Comparison of ENCODE assay signal across 18 cellular contexts in the genomic region with DNA sequence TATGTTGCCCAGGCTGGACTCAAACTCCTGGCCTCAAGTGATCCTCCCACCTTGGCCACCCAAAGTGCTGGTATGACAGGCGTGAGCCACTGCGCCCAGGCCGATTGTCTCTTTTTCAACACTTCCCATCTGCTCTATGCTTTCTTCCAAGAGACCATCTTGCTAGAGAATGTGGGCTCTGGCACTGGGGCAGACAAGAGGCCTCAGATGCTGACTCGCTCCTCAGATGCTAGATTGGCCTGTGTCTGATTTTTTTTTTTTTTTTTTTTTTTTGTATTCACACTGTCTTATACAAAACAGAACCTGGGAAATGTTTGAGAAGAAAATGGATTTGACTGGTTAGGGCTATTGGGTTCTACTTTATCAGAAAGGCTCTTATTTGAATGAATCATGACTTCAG. TPM values are rescaled to one million over a fixed set of nuclear protein-coding genes. Genes with fewer than 3 reads are reported as not detected.
A peak's percentile ranks its signal among the peaks of the same experiment; 100 is the strongest.
DNase-seq lines count a peak whose midpoint lies in the region; ATAC-seq, FAIRE-seq and TF ChIP-seq lines count a peak whose summit lies in the region.
"Had no signal": no experiment of that assay in that cellular context is flagged by ENCODE, and none has a peak within 500 bp of the region (broad histone marks: within the 10 kb centered on the region; RNA-seq: fewer than 3 reads in every experiment).

No MANE protein-coding gene starts in this region.

- no peaks in the 10 kb centered on the region for H3K9me1 ChIP-seq in endothelial cell of umbilical vein (replicated peaks; ENCODE audit: control insufficient read depth, extremely low read depth, insufficient read depth, low read length)

- POLR2A ChIA-PET in activated CD8-positive, alpha-beta T cell treated with anti-CD3 and anti-CD28 coated beads, Interleukin-2, amount 10 ng/mL, durations not matched to agents 7 days and 5 days (lab: Charles Lee): interaction anchor here (0.7 kb wide), 1 partner anchor 70 kb away, joined by 6 read pairs; no protein-coding TSS in a partner anchor
- POLR2A ChIA-PET in activated CD8-positive, alpha-beta T cell treated with anti-CD3 and anti-CD28 coated beads for 36 hours (lab: Charles Lee): no interaction called here
- POLR2A ChIA-PET in endothelial cell of umbilical vein (lab: Charles Lee) (no interaction called here), T-cell (lab: Charles Lee) (no interaction called here)

- no peaks in the 10 kb centered on the region for H3K4me1 ChIP-seq in endothelial cell of umbilical vein (ENCODE audit: control insufficient read depth, extremely low read depth, insufficient read depth, low read length)

- BruUV-seq in endothelial cell of umbilical vein (replicated peaks; lab: Mats Ljungman, UMichigan): no TSS peak

- no peak overlapping the region for H3K9ac ChIP-seq in endothelial cell of umbilical vein (replicated peaks; ENCODE audit: extremely low read depth, insufficient read depth, low read length)

- peaks cover 42% of the 10 kb centered on the region for H3K36me3 Mint-ChIP-seq in activated CD8-positive, alpha-beta T cell treated with anti-CD3 and anti-CD28 coated beads, Interleukin-2, amount 10 ng/mL, durations not matched to agents 7 days and 5 days (ENCODE audit: low read depth)
- H3K36me3 Mint-ChIP-seq in activated CD8-positive, alpha-beta T cell treated with anti-CD3 and anti-CD28 coated beads for 36 hours (ENCODE audit: low read depth): peaks cover 20% of the 10 kb centered on the region
- H3K36me3 Mint-ChIP-seq in HFFc6 (ENCODE audit: low read depth): peaks cover 19% of the 10 kb centered on the region
- H3K36me3 Mint-ChIP-seq in stimulated activated effector memory CD8-positive, alpha-beta T cell treated with anti-CD3 and anti-CD28 coated beads, Interleukin-12 subunit alpha, Interleukin-12 subunit beta, amount 100 ng/mL, for 72 hours: peaks cover 71% of the 10 kb centered on the region
- H3K36me3 Mint-ChIP-seq in T-cell: peaks cover 38% of the 10 kb centered on the region

- H3K36me3 ChIP-seq in endothelial cell of umbilical vein (ENCODE audit: control insufficient read depth in 2 of 2, extremely low read depth in 1 of 2, insufficient read depth in 2 of 2, low read length in 2 of 2): peaks cover 5 to 9% of the 10 kb centered on the region in 2 experiments

- no peak overlapping the region for H3K27ac ChIP-seq in endothelial cell of umbilical vein (ENCODE audit: insufficient read depth, low read depth, low read length)

- H3K27me3 Mint-ChIP-seq in activated CD8-positive, alpha-beta T cell treated with anti-CD3 and anti-CD28 coated beads, Interleukin-2, amount 10 ng/mL, durations not matched to agents 7 days and 5 days (ENCODE audit: low read depth): no peaks in the 10 kb centered on the region
- H3K27me3 Mint-ChIP-seq in activated CD8-positive, alpha-beta T cell treated with anti-CD3 and anti-CD28 coated beads for 36 hours: no peaks in the 10 kb centered on the region
- H3K27me3 Mint-ChIP-seq in HFFc6 (ENCODE audit: insufficient read depth) (no peaks in the 10 kb centered on the region), T-cell (no peaks in the 10 kb centered on the region)
- H3K27me3 Mint-ChIP-seq: CD4-positive, alpha-beta T cell had no signal

- no peak overlapping the region for H2AFZ ChIP-seq in endothelial cell of umbilical vein (ENCODE audit: low read depth, low read length)

- TF ChIP-seq POLR2A in endothelial cell of umbilical vein (IDR thresholded peaks at IDR 0.05; ENCODE audit: low read depth, low read length): no peak

- intact Hi-C loops in activated CD8-positive, alpha-beta T cell treated with anti-CD3 and anti-CD28 coated beads for 36 hours (cut with micrococcal nuclease): no loop called here
- intact Hi-C loops in endothelial cell of umbilical vein (cut with micrococcal nuclease): no loop called here

- H3K4me2 ChIP-seq in endothelial cell of umbilical vein (ENCODE audit: insufficient read depth, low read length): no peak overlapping the region

- no peaks in the 10 kb centered on the region for H3K4me1 Mint-ChIP-seq in activated CD8-positive, alpha-beta T cell treated with anti-CD3 and anti-CD28 coated beads, Interleukin-2, amount 10 ng/mL, durations not matched to agents 7 days and 5 days (ENCODE audit: low read depth)
- peaks cover 7% of the 10 kb centered on the region for H3K4me1 Mint-ChIP-seq in activated CD8-positive, alpha-beta T cell treated with anti-CD3 and anti-CD28 coated beads for 36 hours (ENCODE audit: low read depth)
- peaks cover 33% of the 10 kb centered on the region for H3K4me1 Mint-ChIP-seq in HFFc6 (ENCODE audit: low read depth)
- peaks cover 5% of the 10 kb centered on the region for H3K4me1 Mint-ChIP-seq in stimulated activated effector memory CD8-positive, alpha-beta T cell treated with anti-CD3 and anti-CD28 coated beads, Interleukin-12 subunit alpha, Interleukin-12 subunit beta, amount 100 ng/mL, for 72 hours
- peaks cover 0 to 2% (median 0%) of the 10 kb centered on the region in 3 donors for H3K4me1 Mint-ChIP-seq in T-cell

- H3K27ac Mint-ChIP-seq in activated CD8-positive, alpha-beta T cell treated with anti-CD3 and anti-CD28 coated beads, Interleukin-2, amount 10 ng/mL, durations not matched to agents 7 days and 5 days: peak overlapping the region; percentile 54
- H3K27ac Mint-ChIP-seq in activated CD8-positive, alpha-beta T cell treated with anti-CD3 and anti-CD28 coated beads for 36 hours: no peak overlapping the region
- H3K27ac Mint-ChIP-seq in HFFc6 (no peak overlapping the region), T-cell (no peak overlapping the region)
- peak overlapping the region; percentile 85 for H3K27ac Mint-ChIP-seq in stimulated activated effector memory CD8-positive, alpha-beta T cell treated with anti-CD3 and anti-CD28 coated beads, Interleukin-12 subunit alpha, Interleukin-12 subunit beta, amount 100 ng/mL, for 72 hours

- no peaks in the 10 kb centered on the region for H3K27me3 ChIP-seq in endothelial cell of umbilical vein (ENCODE audit: control insufficient read depth in 2 of 2, insufficient read depth in 2 of 2, low read length in 2 of 2)

- no peak for DNase-seq in activated CD8-positive, alpha-beta T cell treated with anti-CD3 and anti-CD28 coated beads, Interleukin-2, amount 10 ng/mL, durations not matched to agents 7 days and 5 days
- DNase-seq in activated CD8-positive, alpha-beta T cell treated with anti-CD3 and anti-CD28 coated beads for 36 hours: no peak
- DNase-seq in HFFc6 (peak; percentile 10), endothelial cell of umbilical vein (ENCODE audit: low read depth, low spot score) (no peak), NCI-H2227 (lab: John Stamatoyannopoulos, UW; ENCODE audit: unreplicated experiment) (no peak), T-cell (no peak)
- no peak for DNase-seq in stimulated activated effector memory CD8-positive, alpha-beta T cell treated with anti-CD3 and anti-CD28 coated beads, Interleukin-12 subunit alpha, Interleukin-12 subunit beta, amount 100 ng/mL, for 72 hours (ENCODE audit: low spot score in 2 of 2)
- DNase-seq: Calu3; CD4-positive, alpha-beta T cell; Karpas-422; NCI-H1417; NCI-H2029; NCI-H2171 treated with DMSO at 0.1 percent for 48 hours; NCI-H510A; NCI-H82 had no signal

- peak; percentile 48 for FAIRE-seq in endothelial cell of umbilical vein (lab: Jason Lieb, UNC)
- FAIRE-seq: G401.6, H54 had no signal

- no peak for ATAC-seq in activated CD8-positive, alpha-beta T cell treated with anti-CD3 and anti-CD28 coated beads, Interleukin-2, amount 10 ng/mL, durations not matched to agents 7 days and 5 days
- ATAC-seq in activated CD8-positive, alpha-beta T cell treated with anti-CD3 and anti-CD28 coated beads for 36 hours: no peak
- ATAC-seq in stimulated activated effector memory CD8-positive, alpha-beta T cell treated with anti-CD3 and anti-CD28 coated beads, Interleukin-12 subunit alpha, Interleukin-12 subunit beta, amount 100 ng/mL, for 72 hours: no peak
- ATAC-seq in T-cell (replicated peaks in 1 of 4) (no peak), HG02973 (IDR thresholded peaks at IDR 0.05; ENCODE audit: unreplicated experiment) (no peak)

- no peaks in the 10 kb centered on the region for H3K9me3 Mint-ChIP-seq in activated CD8-positive, alpha-beta T cell treated with anti-CD3 and anti-CD28 coated beads, Interleukin-2, amount 10 ng/mL, durations not matched to agents 7 days and 5 days (ENCODE audit: insufficient read depth)
- no peaks in the 10 kb centered on the region for H3K9me3 Mint-ChIP-seq in activated CD8-positive, alpha-beta T cell treated with anti-CD3 and anti-CD28 coated beads for 36 hours
- H3K9me3 Mint-ChIP-seq in HFFc6 (no peaks in the 10 kb centered on the region), T-cell (no peaks in the 10 kb centered on the region)
- no peaks in the 10 kb centered on the region for H3K9me3 Mint-ChIP-seq in stimulated activated effector memory CD8-positive, alpha-beta T cell treated with anti-CD3 and anti-CD28 coated beads, Interleukin-12 subunit alpha, Interleukin-12 subunit beta, amount 100 ng/mL, for 72 hours
- H3K9me3 Mint-ChIP-seq: CD4-positive, alpha-beta T cell had no signal

- TF ChIP-seq CTCF in activated CD8-positive, alpha-beta T cell treated with anti-CD3 and anti-CD28 coated beads for 36 hours (IDR thresholded peaks at IDR 0.05): no peak
- TF ChIP-seq CTCF in HFFc6 (IDR thresholded peaks at IDR 0.05): no peak
- TF ChIP-seq CTCF in endothelial cell of umbilical vein (IDR thresholded peaks at IDR 0.05; ENCODE audit: extremely low read depth in 1 of 2, insufficient read depth in 1 of 2, low read depth in 1 of 2, low read length in 2 of 2): no peak

- H3K9me3 ChIP-seq in endothelial cell of umbilical vein (replicated peaks; ENCODE audit: control insufficient read depth, insufficient read depth, low read length): no peaks in the 10 kb centered on the region

- H4K20me1 ChIP-seq in endothelial cell of umbilical vein (replicated peaks; ENCODE audit: control insufficient read depth, extremely low read depth, insufficient read depth, low read length): no peaks in the 10 kb centered on the region

- no peak overlapping the region for H3K4me3 ChIP-seq in endothelial cell of umbilical vein (replicated peaks in 1 of 3; ENCODE audit: insufficient read depth in 1 of 3, low read depth in 1 of 3, low read length in 3 of 3)

- dilution Hi-C loops in endothelial cell of umbilical vein (cut with MboI; ENCODE audit: extremely low pct_ligation_motif_present, low sequenced_read_pairs): no loop called here

- CTCF ChIA-PET in activated CD8-positive, alpha-beta T cell treated with anti-CD3 and anti-CD28 coated beads, Interleukin-2, amount 10 ng/mL, durations not matched to agents 7 days and 5 days (lab: Charles Lee): interaction anchor here (1.2 to 2.5 kb wide), 7 partner anchors 11 to 215 kb away, joined by 3 to 20 read pairs (median 9); no protein-coding TSS in a partner anchor
- CTCF ChIA-PET in activated CD8-positive, alpha-beta T cell treated with anti-CD3 and anti-CD28 coated beads for 36 hours (lab: Charles Lee): interaction anchor here (1.7 to 4.0 kb wide), 4 partner anchors 14 to 214 kb away, joined by 5 to 39 read pairs (median 18); no protein-coding TSS in a partner anchor
- CTCF ChIA-PET in endothelial cell of umbilical vein (lab: Charles Lee): interaction anchor here (5.7 kb wide), 1 partner anchor 213 kb away, joined by 160 read pairs; no protein-coding TSS in a partner anchor
- CTCF ChIA-PET in T-cell (lab: Charles Lee): interaction anchor here in 1 of 2 donors (0.5 to 0.6 kb wide), 2 partner anchors 210 to 363 kb away, joined by 3 read pairs; no protein-coding TSS in a partner anchor

- H3K79me2 ChIP-seq in endothelial cell of umbilical vein (ENCODE audit: control insufficient read depth, insufficient read depth, low read length): no peaks in the 10 kb centered on the region

- H3K4me3 Mint-ChIP-seq in activated CD8-positive, alpha-beta T cell treated with anti-CD3 and anti-CD28 coated beads, Interleukin-2, amount 10 ng/mL, durations not matched to agents 7 days and 5 days: no peak overlapping the region
- no peak overlapping the region for H3K4me3 Mint-ChIP-seq in activated CD8-positive, alpha-beta T cell treated with anti-CD3 and anti-CD28 coated beads for 36 hours
- H3K4me3 Mint-ChIP-seq in HFFc6 (no peak overlapping the region), T-cell (no peak overlapping the region)
- no peak overlapping the region for H3K4me3 Mint-ChIP-seq in stimulated activated effector memory CD8-positive, alpha-beta T cell treated with anti-CD3 and anti-CD28 coated beads, Interleukin-12 subunit alpha, Interleukin-12 subunit beta, amount 100 ng/mL, for 72 hours
- H3K4me3 Mint-ChIP-seq: CD4-positive, alpha-beta T cell had no signal

RNA-seq across cellular contexts. Expression of gene CYB5D2, which starts 58.2 kb away (rescaled TPM):
- total RNA-seq in activated CD8-positive, alpha-beta T cell treated with anti-CD3 and anti-CD28 coated beads, Interleukin-2, amount 10 ng/mL, durations not matched to agents 7 days and 5 days: 1 to 10 TPM; 4.6 to 5.8 TPM
- 1 to 10 TPM; 7.1 to 8.1 TPM for total RNA-seq in activated CD8-positive, alpha-beta T cell treated with anti-CD3 and anti-CD28 coated beads for 36 hours
- total RNA-seq in HFFc6 (2021; fragmentation: NEBNext Ultra II Directional; extraction: Animal tissue kit (Norgen Biotek cat#: 25700)): 10 to 100 TPM; 12.5 to 22.2 (median 13.1) TPM
- total RNA-seq in endothelial cell of umbilical vein (12.6 and 13.3 TPM in 2 replicates), T-cell (10 to 100 TPM in 3 of 5 donors, 1 to 10 TPM in 2; 6.8 to 16.3 (median 10.1) TPM)
- 28.4 and 30.2 TPM in 2 replicates for polyA plus RNA-seq in endothelial cell of umbilical vein
- polyA plus RNA-seq in endothelial cell of umbilical vein (2011; cell fraction: cytosol; rRNA removed): 19.5 and 26.0 TPM in 2 replicates
- polyA plus RNA-seq in endothelial cell of umbilical vein (2011; cell fraction: nucleus; rRNA removed): 12.9 and 13.6 TPM in 2 replicates
- 15.4 and 21.3 TPM in 2 replicates for polyA plus RNA-seq in endothelial cell of umbilical vein (2012)
- polyA minus RNA-seq in endothelial cell of umbilical vein: 16.7 and 29.4 TPM in 2 replicates
- 15.8 TPM for polyA minus RNA-seq in endothelial cell of umbilical vein (2011; cell fraction: cytosol; rRNA and poly(A)+ RNA removed)
- polyA minus RNA-seq in endothelial cell of umbilical vein (2011; cell fraction: nucleus; rRNA and poly(A)+ RNA removed): 3.1 and 5.9 TPM in 2 replicates

RNA-seq across cellular contexts. Expression of gene ZZEF1, which starts 58.4 kb away (rescaled TPM):
- 10 to 100 TPM; 54.1 to 55.3 TPM for total RNA-seq in activated CD8-positive, alpha-beta T cell treated with anti-CD3 and anti-CD28 coated beads, Interleukin-2, amount 10 ng/mL, durations not matched to agents 7 days and 5 days
- total RNA-seq in activated CD8-positive, alpha-beta T cell treated with anti-CD3 and anti-CD28 coated beads for 36 hours: 10 to 100 TPM; 28.1 to 30.6 TPM
- total RNA-seq in HFFc6 (2021; fragmentation: NEBNext Ultra II Directional; extraction: Animal tissue kit (Norgen Biotek cat#: 25700)): 10 to 100 TPM; 19.3 to 26.6 (median 23.1) TPM
- total RNA-seq in endothelial cell of umbilical vein (42.5 and 52.1 TPM in 2 replicates), T-cell (100 to 1,000 TPM in 1 of 5 donors, 10 to 100 TPM in 4; 84.4 to 107 (median 89.6) TPM)
- polyA plus RNA-seq in endothelial cell of umbilical vein: 15.7 and 20.7 TPM in 2 replicates
- 13.4 and 14.6 TPM in 2 replicates for polyA plus RNA-seq in endothelial cell of umbilical vein (2011; cell fraction: cytosol; rRNA removed)
- polyA plus RNA-seq in endothelial cell of umbilical vein (2011; cell fraction: nucleus; rRNA removed): 78.3 and 81.2 TPM in 2 replicates
- polyA plus RNA-seq in endothelial cell of umbilical vein (2012): 28.0 and 29.1 TPM in 2 replicates
- 106 and 121 TPM in 2 replicates for polyA minus RNA-seq in endothelial cell of umbilical vein
- polyA minus RNA-seq in endothelial cell of umbilical vein (2011; cell fraction: cytosol; rRNA and poly(A)+ RNA removed): 19.0 TPM
- polyA minus RNA-seq in endothelial cell of umbilical vein (2011; cell fraction: nucleus; rRNA and poly(A)+ RNA removed): 130 and 169 TPM in 2 replicates

Comparison
In these comparisons a context has a peak if more than half of its experiments do, and no peak if none do; other contexts are left out.
1. H3K27ac Mint-ChIP-seq: peak in activated CD8-positive, alpha-beta T cell treated with anti-CD3 and anti-CD28 coated beads, Interleukin-2, amount 10 ng/mL, durations not matched to agents 7 days and 5 days (single experiment) and stimulated activated effector memory CD8-positive, alpha-beta T cell treated with anti-CD3 and anti-CD28 coated beads, Interleukin-12 subunit alpha, Interleukin-12 subunit beta, amount 100 ng/mL, for 72 hours (single experiment); none in activated CD8-positive, alpha-beta T cell treated with anti-CD3 and anti-CD28 coated beads for 36 hours (single experiment), HFFc6 (single experiment) and T-cell (0 of 2).